13 cellular contexts compared by ENCODE assay signal in genomic region chr7:100372694-100373093, GRCh38. TPM values are rescaled to one million over a fixed set of nuclear protein-coding genes. Genes with fewer than 3 reads are reported as not detected.
DNase-seq lines count a peak whose midpoint lies in the region; ATAC-seq, FAIRE-seq and TF ChIP-seq lines count a peak whose summit lies in the region.
"Had no signal": no experiment of that assay in that cellular context is flagged by ENCODE, and none has a peak within 500 bp of the region (broad histone marks: within the 10 kb centered on the region; RNA-seq: fewer than 3 reads in every experiment).

No MANE protein-coding gene starts in this region.

- H3K36me3 ChIP-seq in DND-41 (ENCODE audit: insufficient read depth, low read length), result peaks cover 11% of the 10 kb centered on the region
- peaks cover under 1% of the 10 kb centered on the region for H3K36me3 ChIP-seq in OCI-LY3 (replicated peaks; ENCODE audit: low read depth, low read length)
- H3K36me3 ChIP-seq in esophagus muscularis mucosa, result peaks cover 0 to 14% (median 4%) of the 10 kb centered on the region in 4 donors
- H3K36me3 ChIP-seq in BE2C, result peaks cover 2% of the 10 kb centered on the region; the same call in 1 of the 2 replicates

- H3K9ac ChIP-seq in DND-41 (ENCODE audit: low read depth, low read length) (no peak overlapping the region), OCI-LY3 (ENCODE audit: low read length) (peak overlapping the region; percentile 28; the same call in 1 of the 2 replicates)

- FAIRE-seq in GM12892 (lab: Jason Lieb, UNC), result no peak
- FAIRE-seq: H54 had no signal

- TF ChIP-seq CTCF in DND-41 (IDR thresholded peaks at IDR 0.05; ENCODE audit: borderline replicate concordance, extremely low read depth, low read length, poor library complexity, severe bottlenecking), result no peak
- no peak for TF ChIP-seq CTCF in OCI-LY3 (IDR thresholded peaks at IDR 0.05; ENCODE audit: low read depth, low read length)
- TF ChIP-seq CTCF in esophagus muscularis mucosa (IDR thresholded peaks at IDR 0.05), result no peak
- no peak for TF ChIP-seq CTCF in BE2C (IDR thresholded peaks at IDR 0.05; ENCODE audit: low read depth, low read length)

- WGBS in esophagus muscularis mucosa, result no CpG with 5 or more reads among the region's 6 CpGs

- no peak for DNase-seq in DND-41
- no peak for DNase-seq in esophagus muscularis mucosa (ENCODE audit: extremely low spot score)
- no peak for DNase-seq in sciatic nerve (ENCODE audit: low spot score)
- DNase-seq in GM12892 (ENCODE audit: insufficient read length), result no peak
- DNase-seq in BE2C, result no peak
- no peak for DNase-seq in cerebellum (ENCODE audit: low spot score)
- no peak for DNase-seq in DMS53 (lab: John Stamatoyannopoulos, UW)
- DNase-seq: Calu3, NCI-H2227 treated with DMSO at 0.1 percent for 48 hours had no signal

- no peaks in the 10 kb centered on the region for H3K27me3 ChIP-seq in DND-41 (ENCODE audit: insufficient read depth, low read length, poor library complexity)
- peaks cover 6% of the 10 kb centered on the region; the same call in 1 of the 2 replicates for H3K27me3 ChIP-seq in OCI-LY3 (ENCODE audit: low read depth, low read length)
- H3K27me3 ChIP-seq in esophagus muscularis mucosa, result no peaks in the 10 kb centered on the region
- H3K27me3 ChIP-seq in BE2C, result no peaks in the 10 kb centered on the region

- H2AFZ ChIP-seq in DND-41 (ENCODE audit: low read depth, low read length) (peak overlapping the region; percentile 76), OCI-LY3 (ENCODE audit: low read depth, low read length) (peak overlapping the region; percentile 47; the same call in 1 of the 2 replicates)

- H4K20me1 ChIP-seq in DND-41 (ENCODE audit: insufficient read depth, low read length) (peaks cover 3% of the 10 kb centered on the region; the same call in 1 of the 2 replicates), OCI-LY3 (ENCODE audit: insufficient read depth, low read length) (no peaks in the 10 kb centered on the region)

- peaks cover 13% of the 10 kb centered on the region for H3K4me1 ChIP-seq in DND-41 (ENCODE audit: insufficient read depth, low read length)
- H3K4me1 ChIP-seq in OCI-LY3 (ENCODE audit: low read length), result peaks cover 70% of the 10 kb centered on the region
- H3K4me1 ChIP-seq in esophagus muscularis mucosa, result peaks cover 3 to 19% (median 13%) of the 10 kb centered on the region in 4 donors
- H3K4me1 ChIP-seq in BE2C, result no peaks in the 10 kb centered on the region; the same call in 1 of the 2 replicates

- peak overlapping the region; percentile 61 for H3K27ac ChIP-seq in DND-41 (ENCODE audit: low read length)
- H3K27ac ChIP-seq in OCI-LY3 (ENCODE audit: low read length), result no peak overlapping the region
- H3K27ac ChIP-seq in esophagus muscularis mucosa (replicated peaks in 1 of 4), result peak overlapping the region in 3 of 4 donors; percentile 6 to 48 (median 29)
- H3K27ac ChIP-seq: VCaP had no signal

- H3K79me2 ChIP-seq in DND-41 (ENCODE audit: insufficient read depth, low read length) (no peaks in the 10 kb centered on the region), OCI-LY3 (ENCODE audit: low read length) (no peaks in the 10 kb centered on the region)

- H3K4me3 ChIP-seq in DND-41 (ENCODE audit: low read depth in 1 of 2, low read length in 2 of 2) (no peak overlapping the region), OCI-LY3 (ENCODE audit: low read length) (peak overlapping the region; percentile 18; the same call in 1 of the 2 replicates), esophagus muscularis mucosa (no peak overlapping the region), BE2C (ENCODE audit: low read depth, low read length) (no peak overlapping the region)

- no peak for TF ChIP-seq EP300 in esophagus muscularis mucosa (IDR thresholded peaks at IDR 0.05)

- no peak overlapping the region for H3K4me2 ChIP-seq in DND-41 (ENCODE audit: insufficient read depth, low read length)
- H3K4me2 ChIP-seq in OCI-LY3 (ENCODE audit: low read length), result peak overlapping the region; percentile 44

- intact Hi-C loops in esophagus muscularis mucosa (cut with DNase I), result no loop called here
- intact Hi-C loops in sciatic nerve (cut with DNase I), result no loop called here

- TF ChIP-seq POLR2A in esophagus muscularis mucosa (IDR thresholded peaks at IDR 0.05; ENCODE audit: low read depth), result no peak
- TF ChIP-seq POLR2A in GM12892 (IDR thresholded peaks at IDR 0.05; ENCODE audit: low read depth, low read length), result no peak

- ATAC-seq in DND-41 (ENCODE audit: insufficient read depth, low read depth), result peak; percentile 8; the same call in 1 of the 3 replicates
- ATAC-seq in sciatic nerve, result peak; percentile 6

- H3K9me3 ChIP-seq in DND-41 (ENCODE audit: insufficient read depth, low read length, severe bottlenecking), result no peaks in the 10 kb centered on the region
- no peaks in the 10 kb centered on the region for H3K9me3 ChIP-seq in OCI-LY3 (ENCODE audit: insufficient read depth, low read length)
- H3K9me3 ChIP-seq in esophagus muscularis mucosa, result no peaks in the 10 kb centered on the region
- no peaks in the 10 kb centered on the region for H3K9me3 ChIP-seq in BE2C

RNA-seq across cellular contexts. Expression of gene PILRA, which starts 0.6 kb away (rescaled TPM):
- total RNA-seq in esophagus muscularis mucosa (1 to 10 TPM; 3.3 to 8.8 (median 5.4) TPM), sciatic nerve (14.6 TPM), cerebellum (3.3 TPM)
- 3.9 TPM for polyA plus RNA-seq in GM12892 (2012; ENCODE audit: missing spikeins)
- 3.0 TPM for polyA plus RNA-seq in BE2C (2012; ENCODE audit: insufficient read depth, insufficient read length, low read depth)
- total RNA-seq: dermis microvascular lymphatic vessel endothelial cell had no signal

RNA-seq across cellular contexts. Expression of gene PILRB, which starts 14.8 kb away (rescaled TPM):
- 10 to 100 TPM; 13.5 to 33.6 (median 20.7) TPM for total RNA-seq in esophagus muscularis mucosa
- total RNA-seq in sciatic nerve, result 46.3 TPM
- 20.5 TPM for polyA plus RNA-seq in GM12892 (2012; ENCODE audit: missing spikeins)
- 154 TPM for polyA plus RNA-seq in BE2C (2012; ENCODE audit: insufficient read depth, insufficient read length, low read depth)
- 18.4 TPM for total RNA-seq in cerebellum

RNA-seq across cellular contexts. Expression of gene ZCWPW1, which starts 55.8 kb away (rescaled TPM):
- total RNA-seq in esophagus muscularis mucosa (1 to 10 TPM; 2.9 to 7.6 (median 5.8) TPM), sciatic nerve (8.0 TPM), cerebellum (2.8 TPM)
- polyA plus RNA-seq in GM12892 (2012; ENCODE audit: missing spikeins), result 4.3 TPM
- 1.0 TPM for polyA plus RNA-seq in BE2C (2012; ENCODE audit: insufficient read depth, insufficient read length, low read depth)

RNA-seq across cellular contexts. Expression of gene MEPCE, which starts 56.9 kb away (rescaled TPM):
- total RNA-seq in esophagus muscularis mucosa (10 to 100 TPM; 21.2 to 44.9 (median 40.6) TPM), sciatic nerve (37.0 TPM), cerebellum (18.5 TPM)
- 12.8 TPM for polyA plus RNA-seq in GM12892 (2012; ENCODE audit: missing spikeins)
- 78.8 TPM for polyA plus RNA-seq in BE2C (2012; ENCODE audit: insufficient read depth, insufficient read length, low read depth)
